ENCODE assay signal across 8 cellular contexts in genomic region chr13:109610517-109610916, GRCh38.
DNase-seq lines count a peak whose midpoint lies in the region; ATAC-seq and FAIRE-seq lines count a peak whose summit lies in the region.

No MANE protein-coding gene starts in this region.

- no peaks in the 10 kb centered on the region for H3K36me3 Mint-ChIP-seq in activated CD4-positive, alpha-beta memory T cell treated with anti-CD3 and anti-CD28 coated beads for 36 hours

- H3K4me1 Mint-ChIP-seq in activated CD4-positive, alpha-beta memory T cell treated with anti-CD3 and anti-CD28 coated beads for 36 hours (ENCODE audit: low read depth), result no peaks in the 10 kb centered on the region

- POLR2A ChIA-PET in activated CD4-positive, alpha-beta memory T cell treated with anti-CD3 and anti-CD28 coated beads for 36 hours (lab: Charles Lee), result interaction anchor here (1.4 kb wide), 1 partner anchor 175 kb away, joined by 4 read pairs; no protein-coding TSS in a partner anchor

- H3K4me3 Mint-ChIP-seq in activated CD4-positive, alpha-beta memory T cell treated with anti-CD3 and anti-CD28 coated beads for 36 hours, result no peak overlapping the region

- DNase-seq in COR-L47 (lab: John Stamatoyannopoulos, UW) (peak; percentile 19), HT-29 (ENCODE audit: low spot score) (peak; percentile 60), Right ventricle myocardium superior (peak; percentile 70), RCC 7860 (ENCODE audit: low spot score) (no peak), amniotic stem cell (lab: John Stamatoyannopoulos, UW) (no peak), NCI-H1105 (lab: John Stamatoyannopoulos, UW) (no peak)
- DNase-seq in activated CD4-positive, alpha-beta memory T cell treated with anti-CD3 and anti-CD28 coated beads for 36 hours, result peak; percentile 46
- peak; percentile 8 to 9 for DNase-seq in stimulated activated CD4-positive, alpha-beta T cell treated with anti-CD3 and anti-CD28 coated beads, Interleukin-15, amount 100 ng/mL, for 48 hours (ENCODE audit: low read depth in 2 of 2)

- peak; percentile 85 for ATAC-seq in Right ventricle myocardium superior (ENCODE audit: poor library complexity)

- peaks cover 6% of the 10 kb centered on the region for H3K27me3 Mint-ChIP-seq in activated CD4-positive, alpha-beta memory T cell treated with anti-CD3 and anti-CD28 coated beads for 36 hours

- H3K27ac Mint-ChIP-seq in activated CD4-positive, alpha-beta memory T cell treated with anti-CD3 and anti-CD28 coated beads for 36 hours, result no peak overlapping the region

- no peak for FAIRE-seq in RCC 7860 (lab: Jason Lieb, UNC)

- H3K9me3 Mint-ChIP-seq in activated CD4-positive, alpha-beta memory T cell treated with anti-CD3 and anti-CD28 coated beads for 36 hours, result no peaks in the 10 kb centered on the region

- CTCF ChIA-PET in activated CD4-positive, alpha-beta memory T cell treated with anti-CD3 and anti-CD28 coated beads for 36 hours (lab: Charles Lee), result interaction anchor here (1.0 to 1.1 kb wide), 2 partner anchors 10 to 175 kb away, joined by 4 to 6 read pairs; no protein-coding TSS in a partner anchor

- intact Hi-C loops in activated CD4-positive, alpha-beta memory T cell treated with anti-CD3 and anti-CD28 coated beads for 36 hours (cut with micrococcal nuclease), result loop anchor here (1.0 kb wide), 1 partner anchor 181 kb away; no protein-coding TSS in a partner anchor
- intact Hi-C loops in Right ventricle myocardium superior (cut with DNase I), result loop anchor here (10.0 kb wide), 1 partner anchor 174 kb away; the partner anchor contains the start of gene IRS2

Comparison
In these comparisons a context has a peak if more than half of its experiments do, and no peak if none do; other contexts are left out.
1. DNase-seq: peak in COR-L47 (single experiment), HT-29 (single experiment), activated CD4-positive, alpha-beta memory T cell treated with anti-CD3 and anti-CD28 coated beads for 36 hours (single experiment), Right ventricle myocardium superior (single experiment) and stimulated activated CD4-positive, alpha-beta T cell treated with anti-CD3 and anti-CD28 coated beads, Interleukin-15, amount 100 ng/mL, for 48 hours (2 of 2); none in RCC 7860 (single experiment), amniotic stem cell (single experiment) and NCI-H1105 (single experiment).